In genomic region chr19:4095488-4095844, GRCh38 we compare ENCODE assay signal across 33 cellular contexts. TPM values are rescaled to one million over a fixed set of nuclear protein-coding genes. Genes with fewer than 3 reads are reported as not detected.
"Had no signal": no experiment of that assay in that cellular context is flagged by ENCODE, and none has a peak within 500 bp of the region (broad histone marks: within the 10 kb centered on the region; RNA-seq: fewer than 3 reads in every experiment).

No MANE protein-coding gene starts in this region.

- H3K27ac Mint-ChIP-seq: activated CD4-positive, alpha-beta memory T cell treated with anti-CD3 and anti-CD28 coated beads, Interleukin-2, amount 10 ng/mL, durations not matched to agents 7 days and 5 days; activated CD8-positive, alpha-beta memory T cell treated with anti-CD3 and anti-CD28 coated beads, Interleukin-2, amount 10 ng/mL, durations not matched to agents 7 days and 5 days; activated naive CD4-positive, alpha-beta T cell treated with anti-CD3 and anti-CD28 coated beads, Interleukin-2, amount 10 ng/mL, durations not matched to agents 7 days and 5 days; activated naive CD8-positive, alpha-beta T cell treated with anti-CD3 and anti-CD28 coated beads for 36 hours had no signal

- H3K27me3 ChIP-seq: brain microvascular endothelial cell, MG63, SJCRH30 had no signal

- H3K4me3 ChIP-seq: MG63, PC-9, SJCRH30, SK-N-MC had no signal

- H3K27me3 Mint-ChIP-seq: activated CD4-positive, alpha-beta memory T cell treated with anti-CD3 and anti-CD28 coated beads, Interleukin-2, amount 10 ng/mL, durations not matched to agents 7 days and 5 days; activated CD8-positive, alpha-beta memory T cell treated with anti-CD3 and anti-CD28 coated beads, Interleukin-2, amount 10 ng/mL, durations not matched to agents 7 days and 5 days; activated naive CD4-positive, alpha-beta T cell treated with anti-CD3 and anti-CD28 coated beads, Interleukin-2, amount 10 ng/mL, durations not matched to agents 7 days and 5 days; activated naive CD8-positive, alpha-beta T cell treated with anti-CD3 and anti-CD28 coated beads for 36 hours had no signal

- ATAC-seq: activated CD8-positive, alpha-beta memory T cell treated with anti-CD3 and anti-CD28 coated beads, Interleukin-2, amount 10 ng/mL, durations not matched to agents 7 days and 5 days had no signal

- H3K27ac ChIP-seq: brain microvascular endothelial cell, PC-9, SJCRH30, SK-N-MC, WERI-Rb-1 had no signal

- H3K4me3 Mint-ChIP-seq: activated CD4-positive, alpha-beta memory T cell treated with anti-CD3 and anti-CD28 coated beads, Interleukin-2, amount 10 ng/mL, durations not matched to agents 7 days and 5 days; activated CD8-positive, alpha-beta memory T cell treated with anti-CD3 and anti-CD28 coated beads, Interleukin-2, amount 10 ng/mL, durations not matched to agents 7 days and 5 days; activated naive CD4-positive, alpha-beta T cell treated with anti-CD3 and anti-CD28 coated beads, Interleukin-2, amount 10 ng/mL, durations not matched to agents 7 days and 5 days; activated naive CD8-positive, alpha-beta T cell treated with anti-CD3 and anti-CD28 coated beads for 36 hours had no signal

- H3K36me3 ChIP-seq: MG63 had no signal

- H3K9me3 ChIP-seq: MG63, SJCRH30 had no signal

- H3K4me1 ChIP-seq: SJCRH30 had no signal

- DNase-seq: activated CD4-positive, alpha-beta memory T cell treated with anti-CD3 and anti-CD28 coated beads, Interleukin-2, amount 10 ng/mL, durations not matched to agents 7 days and 5 days; activated CD4-positive, alpha-beta T cell treated with anti-CD3 and anti-CD28 coated beads for 1 hour; activated CD4-positive, alpha-beta T cell treated with anti-CD3 and anti-CD28 coated beads for 48 hours; activated CD4-positive, CD25-positive, alpha-beta regulatory T cell; activated CD8-positive, alpha-beta memory T cell treated with anti-CD3 and anti-CD28 coated beads for 24 hours; activated CD8-positive, alpha-beta memory T cell treated with anti-CD3 and anti-CD28 coated beads, Interleukin-2, amount 10 ng/mL, durations not matched to agents 7 days and 5 days; activated CD8-positive, alpha-beta memory T cell treated with anti-CD3 and anti-CD28 coated beads, Interleukin-2, amount 50 U/mL, for 48 hours; activated effector memory CD4-positive, alpha-beta T cell treated with Interleukin-2 at 50 U/mL for 16 hours; activated naive CD4-positive, alpha-beta T cell treated with anti-CD3 and anti-CD28 coated beads, Interleukin-2, amount 10 ng/mL, durations not matched to agents 7 days and 5 days; activated naive CD8-positive, alpha-beta T cell treated with anti-CD3 and anti-CD28 coated beads for 36 hours; activated T-cell treated with anti-CD3 and anti-CD28 coated beads, Interleukin-2, amount 50 U/mL, for 48 hours; amniotic stem cell; brain microvascular endothelial cell; Kasumi-1; KG1; MG63; NCI-H1048; NCI-H1105 treated with DMSO at 0.1 percent for 48 hours; NCI-H1436 treated with DMSO at 0.1 percent for 48 hours; NCI-H1694 treated with DMSO at 0.1 percent for 48 hours; NCI-H2029; NCI-H2171; NCI-H510A; NCI-H526; NCI-H748 treated with DMSO at 0.1 percent for 48 hours; PC-9; SHP77; SJCRH30; T1000; WERI-Rb-1 had no signal

- H3K9me3 Mint-ChIP-seq: activated CD4-positive, alpha-beta memory T cell treated with anti-CD3 and anti-CD28 coated beads, Interleukin-2, amount 10 ng/mL, durations not matched to agents 7 days and 5 days; activated naive CD4-positive, alpha-beta T cell treated with anti-CD3 and anti-CD28 coated beads, Interleukin-2, amount 10 ng/mL, durations not matched to agents 7 days and 5 days; activated naive CD8-positive, alpha-beta T cell treated with anti-CD3 and anti-CD28 coated beads for 36 hours had no signal

RNA-seq across cellular contexts. Expression of gene CREB3L3, which starts 58.0 kb away (rescaled TPM):
- total RNA-seq: activated naive CD8-positive, alpha-beta T cell treated with anti-CD3 and anti-CD28 coated beads for 36 hours; aorta; PC-9; SJCRH30; T-helper 1 cell treated with Interleukin-12 subunit alpha and Interleukin-12 subunit beta and Interleukin-4 antibody, amounts not matched to agents 30 ng/mL and 1 ng/mL, for 36 hours had no signal
